Comparison of ENCODE assay signal across 19 cellular contexts in genomic region chr2:206354129-206354528, GRCh38.
A peak's percentile ranks its signal among the peaks of the same experiment; 100 is the strongest.
DNase-seq lines count a peak whose midpoint lies in the region; ATAC-seq and TF ChIP-seq lines count a peak whose summit lies in the region.
"Had no signal": no experiment of that assay in that cellular context is flagged by ENCODE, and none has a peak within 500 bp of the region (broad histone marks: within the 10 kb centered on the region; RNA-seq: fewer than 3 reads in every experiment).

No MANE protein-coding gene starts in this region.

- H3K4me2 ChIP-seq in HCT116 (ENCODE audit: low read length) (no peak overlapping the region), MM.1S (ENCODE audit: low read depth, low read length) (peak overlapping the region; percentile 13; the same call in 1 of the 2 replicates)
- H3K4me2 ChIP-seq: PC-9 had no signal

- no peaks in the 10 kb centered on the region for H3K27me3 ChIP-seq in HCT116 (ENCODE audit: insufficient read depth, low read length)
- no peaks in the 10 kb centered on the region for H3K27me3 ChIP-seq in MM.1S (replicated peaks; ENCODE audit: insufficient read depth, low read length)

- H3K4me3 Mint-ChIP-seq in CD14-positive monocyte: no peak overlapping the region
- no peak overlapping the region for H3K4me3 Mint-ChIP-seq in activated CD4-positive, alpha-beta T cell treated with anti-CD3 and anti-CD28 coated beads, Interleukin-2, amount 10 ng/mL, durations not matched to agents 7 days and 5 days
- H3K4me3 Mint-ChIP-seq in stimulated activated effector memory CD8-positive, alpha-beta T cell treated with anti-CD3 and anti-CD28 coated beads, Interleukin-12 subunit alpha, Interleukin-12 subunit beta, amount 100 ng/mL, for 72 hours: no peak overlapping the region
- H3K4me3 Mint-ChIP-seq: CD8-positive, alpha-beta memory T cell; T-cell had no signal

- H4K20me1 ChIP-seq in HCT116 (ENCODE audit: insufficient read depth) (no peaks in the 10 kb centered on the region), MM.1S (ENCODE audit: insufficient read depth, low read length) (no peaks in the 10 kb centered on the region)

- H3K9me3 ChIP-seq in HCT116 (ENCODE audit: control insufficient read depth in 1 of 2, insufficient read depth in 1 of 2, low read depth in 1 of 2, low read length in 2 of 2): peaks cover 0 to 3% of the 10 kb centered on the region in 2 experiments; a peak in 1 of 4 replicates
- no peaks in the 10 kb centered on the region for H3K9me3 ChIP-seq in MM.1S (replicated peaks; ENCODE audit: insufficient read depth, low read length)

- H3F3A ChIP-seq in MM.1S (ENCODE audit: insufficient read depth, low read length): peaks cover 10% of the 10 kb centered on the region

- TF ChIP-seq RAD21 in HCT116 (IDR thresholded peaks at IDR 0.05; ENCODE audit: low read depth): no peak

- peaks cover 4 to 15% (median 12%) of the 10 kb centered on the region in 7 donors for H3K9me3 Mint-ChIP-seq in CD14-positive monocyte
- H3K9me3 Mint-ChIP-seq in activated CD4-positive, alpha-beta T cell treated with anti-CD3 and anti-CD28 coated beads, Interleukin-2, amount 10 ng/mL, durations not matched to agents 7 days and 5 days: peaks cover 6% of the 10 kb centered on the region
- H3K9me3 Mint-ChIP-seq in stimulated activated effector memory CD8-positive, alpha-beta T cell treated with anti-CD3 and anti-CD28 coated beads, Interleukin-12 subunit alpha, Interleukin-12 subunit beta, amount 100 ng/mL, for 72 hours: peaks cover 4% of the 10 kb centered on the region

- H3K27ac ChIP-seq in HCT116 (ENCODE audit: low read depth, low read length) (no peak overlapping the region), MM.1S (ENCODE audit: low read length) (peak overlapping the region; percentile 45; the same call in 1 of the 2 replicates)
- H3K27ac ChIP-seq: 22Rv1, PC-9 had no signal

- CTCF ChIA-PET in HCT116 (lab: Charles Lee): no interaction called here
- CTCF ChIA-PET in activated CD4-positive, alpha-beta T cell treated with anti-CD3 and anti-CD28 coated beads, Interleukin-2, amount 10 ng/mL, durations not matched to agents 7 days and 5 days (lab: Charles Lee): no interaction called here

- H3K9me2 ChIP-seq in HCT116 (ENCODE audit: insufficient read depth) (no peaks in the 10 kb centered on the region), MM.1S (replicated peaks; ENCODE audit: insufficient read depth, low read length) (no peaks in the 10 kb centered on the region)

- TF ChIP-seq POLR2A in HCT116 (IDR thresholded peaks at IDR 0.05; ENCODE audit: borderline replicate concordance, extremely low read depth, insufficient read depth, insufficient read length): no peak

- no TSS peak for BruUV-seq in HCT116 (replicated peaks; lab: Mats Ljungman, UMichigan)

- H2AFZ ChIP-seq in HCT116 (ENCODE audit: low read depth, low read length, poor library complexity, severe bottlenecking) (no peak overlapping the region), MM.1S (ENCODE audit: low read length) (no peak overlapping the region)
- H2AFZ ChIP-seq: PC-9 had no signal

- H3K27me3 Mint-ChIP-seq in CD14-positive monocyte (ENCODE audit: low read depth in 3 of 3): no peaks in the 10 kb centered on the region
- no peaks in the 10 kb centered on the region for H3K27me3 Mint-ChIP-seq in activated CD4-positive, alpha-beta T cell treated with anti-CD3 and anti-CD28 coated beads, Interleukin-2, amount 10 ng/mL, durations not matched to agents 7 days and 5 days

- H3K79me2 ChIP-seq in HCT116 (ENCODE audit: insufficient read depth, low read length) (no peaks in the 10 kb centered on the region), MM.1S (ENCODE audit: low read length) (no peaks in the 10 kb centered on the region)

- no peaks in the 10 kb centered on the region for H3K4me1 Mint-ChIP-seq in CD14-positive monocyte
- H3K4me1 Mint-ChIP-seq in activated CD4-positive, alpha-beta T cell treated with anti-CD3 and anti-CD28 coated beads, Interleukin-2, amount 10 ng/mL, durations not matched to agents 7 days and 5 days: no peaks in the 10 kb centered on the region
- no peaks in the 10 kb centered on the region for H3K4me1 Mint-ChIP-seq in stimulated activated effector memory CD8-positive, alpha-beta T cell treated with anti-CD3 and anti-CD28 coated beads, Interleukin-12 subunit alpha, Interleukin-12 subunit beta, amount 100 ng/mL, for 72 hours
- H3K4me1 Mint-ChIP-seq: CD8-positive, alpha-beta memory T cell; T-cell had no signal

- H3K4me3 ChIP-seq in HCT116 (replicated peaks in 1 of 2; ENCODE audit: low read depth in 1 of 2, low read length in 2 of 2) (no peak overlapping the region), MM.1S (ENCODE audit: low read length) (no peak overlapping the region)
- H3K4me3 ChIP-seq: PC-9 had no signal

- RAD21 ChIA-PET in HCT116 (lab: Charles Lee; ENCODE audit: low non-redundant PET in 1 of 2, low total read pairs in 2 of 2, uncharacterized antibody in 2 of 2, unreplicated experiment in 2 of 2): interaction anchor here in 1 of 2 experiments (0.6 kb wide), 1 partner anchor 22 kb away, joined by 3 read pairs; no protein-coding TSS in a partner anchor

- H3K36me3 ChIP-seq in HCT116 (ENCODE audit: control insufficient read depth in 1 of 2, insufficient read depth in 2 of 2, low read length in 2 of 2) (no peaks in the 10 kb centered on the region), MM.1S (replicated peaks; ENCODE audit: insufficient read depth, low read length) (no peaks in the 10 kb centered on the region)

- H3K9ac ChIP-seq in HCT116 (ENCODE audit: low read length) (no peak overlapping the region), MM.1S (ENCODE audit: low read length) (no peak overlapping the region)

- no peak for TF ChIP-seq CTCF in HCT116 (IDR thresholded peaks at IDR 0.05 in 2 of 3, conservative IDR thresholded peaks at IDR 0.05 in 1 of 3; ENCODE audit: borderline replicate concordance in 1 of 3, insufficient read depth in 1 of 3, low read depth in 2 of 3, low read length in 2 of 3)
- no peak for TF ChIP-seq CTCF in MM.1S (IDR thresholded peaks at IDR 0.05; ENCODE audit: low read length)
- TF ChIP-seq CTCF in CD14-positive monocyte (IDR thresholded peaks at IDR 0.05): no peak

- ATAC-seq in GM21360 (IDR thresholded peaks at IDR 0.05; ENCODE audit: unreplicated experiment) (peak; percentile 70), HCT116 (peak; percentile 22; the same call in 1 of the 2 replicates)
- ATAC-seq in stimulated activated effector memory CD8-positive, alpha-beta T cell treated with anti-CD3 and anti-CD28 coated beads, Interleukin-12 subunit alpha, Interleukin-12 subunit beta, amount 100 ng/mL, for 72 hours: no peak
- ATAC-seq: T-cell had no signal

- H3K4me1 ChIP-seq in HCT116 (ENCODE audit: control insufficient read depth in 1 of 2, insufficient read depth in 2 of 2, low read length in 2 of 2) (no peaks in the 10 kb centered on the region), MM.1S (ENCODE audit: low read length) (peaks cover 17% of the 10 kb centered on the region)

- H3K27ac Mint-ChIP-seq in CD14-positive monocyte: no peak overlapping the region
- H3K27ac Mint-ChIP-seq in activated CD4-positive, alpha-beta T cell treated with anti-CD3 and anti-CD28 coated beads, Interleukin-2, amount 10 ng/mL, durations not matched to agents 7 days and 5 days: no peak overlapping the region
- no peak overlapping the region for H3K27ac Mint-ChIP-seq in stimulated activated effector memory CD8-positive, alpha-beta T cell treated with anti-CD3 and anti-CD28 coated beads, Interleukin-12 subunit alpha, Interleukin-12 subunit beta, amount 100 ng/mL, for 72 hours
- H3K27ac Mint-ChIP-seq: T-cell had no signal

- POLR2A ChIA-PET in HCT116 (lab: Charles Lee): no interaction called here
- POLR2A ChIA-PET in activated CD4-positive, alpha-beta T cell treated with anti-CD3 and anti-CD28 coated beads, Interleukin-2, amount 10 ng/mL, durations not matched to agents 7 days and 5 days (lab: Charles Lee): no interaction called here

- intact Hi-C loops in HCT116 (cut with micrococcal nuclease): no loop called here
- intact Hi-C loops in CD14-positive monocyte (cut with micrococcal nuclease): no loop called here

- DNase-seq in Daoy (ENCODE audit: low read depth) (peak; percentile 11), HCT116 (ENCODE audit: low read depth, low spot score) (no peak), MM.1S (peak; percentile 88), CD14-positive monocyte (ENCODE audit: low spot score) (no peak)
- DNase-seq in activated CD4-positive, alpha-beta T cell treated with anti-CD3 and anti-CD28 coated beads, Interleukin-2, amount 10 ng/mL, durations not matched to agents 7 days and 5 days: no peak
- no peak for DNase-seq in stimulated activated effector memory CD8-positive, alpha-beta T cell treated with anti-CD3 and anti-CD28 coated beads, Interleukin-12 subunit alpha, Interleukin-12 subunit beta, amount 100 ng/mL, for 72 hours (ENCODE audit: low spot score in 2 of 2)
- no peak for DNase-seq in central memory CD4-positive, alpha-beta T cell
- DNase-seq: CD8-positive, alpha-beta memory T cell; DMS153; H7; NCI-H1092 treated with DMSO at 0.1 percent for 48 hours; NCI-H1694 treated with DMSO at 0.1 percent for 48 hours; NCI-H345; NCI-H526 treated with DMSO at 0.1 percent for 48 hours; PC-9; T-cell; T1000 had no signal

- H3K36me3 Mint-ChIP-seq in CD14-positive monocyte: no peaks in the 10 kb centered on the region
- no peaks in the 10 kb centered on the region for H3K36me3 Mint-ChIP-seq in activated CD4-positive, alpha-beta T cell treated with anti-CD3 and anti-CD28 coated beads, Interleukin-2, amount 10 ng/mL, durations not matched to agents 7 days and 5 days (ENCODE audit: low read depth)
- H3K36me3 Mint-ChIP-seq in stimulated activated effector memory CD8-positive, alpha-beta T cell treated with anti-CD3 and anti-CD28 coated beads, Interleukin-12 subunit alpha, Interleukin-12 subunit beta, amount 100 ng/mL, for 72 hours: no peaks in the 10 kb centered on the region
- H3K36me3 Mint-ChIP-seq: CD8-positive, alpha-beta memory T cell; T-cell had no signal

TF ChIP-seq in HCT116, 20 proteins besides CTCF, POLR2A, EP300 and RAD21 (continues in another document):
- TF ChIP-seq ZFX (IDR thresholded peaks at IDR 0.05): no peak
- TF ChIP-seq JUND (IDR thresholded peaks at IDR 0.05): no peak
- no peak for TF ChIP-seq EZH2 (IDR thresholded peaks at IDR 0.05)
- no peak for TF ChIP-seq ZBTB33 (IDR thresholded peaks at IDR 0.05; ENCODE audit: extremely low read depth, insufficient replicate concordance, low read length)

Comparison
In these comparisons a context has a peak if more than half of its experiments do, and no peak if none do; other contexts are left out.
1. DNase-seq: peak in Daoy (single experiment) and MM.1S (single experiment); none in HCT116 (single experiment), CD14-positive monocyte (single experiment), activated CD4-positive, alpha-beta T cell treated with anti-CD3 and anti-CD28 coated beads, Interleukin-2, amount 10 ng/mL, durations not matched to agents 7 days and 5 days (single experiment), stimulated activated effector memory CD8-positive, alpha-beta T cell treated with anti-CD3 and anti-CD28 coated beads, Interleukin-12 subunit alpha, Interleukin-12 subunit beta, amount 100 ng/mL, for 72 hours (0 of 2) and central memory CD4-positive, alpha-beta T cell (single experiment).